ENCODE assay signal across 26 cellular contexts in the genomic region with DNA sequence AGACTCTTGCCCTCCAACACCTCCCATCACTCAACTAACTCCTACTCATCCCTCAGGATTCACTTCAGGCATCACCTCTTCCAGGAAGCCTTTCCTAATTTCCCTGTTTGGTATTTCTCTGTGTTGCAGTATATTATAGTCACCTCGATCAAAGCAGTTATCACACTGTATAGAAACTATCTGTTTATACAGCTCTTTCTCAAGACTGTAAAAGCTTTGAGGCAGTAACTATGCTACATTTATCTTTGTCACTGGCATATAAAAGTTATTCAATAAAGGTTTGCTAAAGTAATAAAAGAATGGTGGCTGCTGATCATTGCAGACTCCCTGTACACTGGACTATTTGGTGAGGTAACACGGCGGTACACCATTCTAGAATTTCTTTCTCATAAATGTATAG.
"Had no signal": no experiment of that assay in that cellular context is flagged by ENCODE, and none has a peak within 500 bp of the region (broad histone marks: within the 10 kb centered on the region; RNA-seq: fewer than 3 reads in every experiment).

No MANE protein-coding gene starts in this region.

- H3K4me3 ChIP-seq: stomach, suprapubic skin, testis, thoracic aorta, thyroid gland, tibial artery, tibial nerve, transverse colon, upper lobe of left lung, upper lobe of right lung, uterus, vagina had no signal

- H3K4me1 ChIP-seq: stomach, suprapubic skin, testis, thyroid gland, tibial artery, tibial nerve, transverse colon, upper lobe of left lung, upper lobe of right lung, uterus, vagina had no signal

- ATAC-seq: stimulated activated effector memory CD8-positive, alpha-beta T cell treated with anti-CD3 and anti-CD28 coated beads, Interleukin-12 subunit alpha, Interleukin-12 subunit beta, amount 100 ng/mL, for 72 hours; stimulated activated memory B cell treated with anti-CD40 and anti-IgM and Interleukin-4, amounts not matched to agents 10 μg/mL and 1 μg/mL and 100 μg/mL, for 72 hours; stimulated activated naive B cell treated with anti-CD40 and anti-IgM and Interleukin-4, amounts not matched to agents 10 μg/mL and 1 μg/mL and 100 μg/mL, for 72 hours; stimulated activated naive CD8-positive, alpha-beta T cell treated with anti-CD3 and anti-CD28 coated beads, Interleukin-15, amount 100 ng/mL, for 72 hours; stimulated activated naive CD8-positive, alpha-beta T cell treated with anti-CD3 and anti-CD28 coated beads, Interleukin-15, Interleukin-2, amounts not matched to agents 100 U/mL and 50 U/mL, for 24 hours; upper lobe of right lung had no signal

- H3K36me3 ChIP-seq: stomach, suprapubic skin, thoracic aorta, thyroid gland, tibial artery, tibial nerve, transverse colon, upper lobe of left lung, upper lobe of right lung, uterus, vagina had no signal

- DNase-seq: stimulated activated CD4-positive, alpha-beta T cell treated with anti-CD3 and anti-CD28 coated beads, Interleukin-2, amount 100 ng/mL, for 48 hours; stimulated activated CD4-positive, alpha-beta T cell treated with anti-CD3 and anti-CD28 coated beads, Interleukin-4, amount 100 ng/mL, for 1 hour; stimulated activated CD4-positive, alpha-beta T cell treated with anti-CD3 and anti-CD28 coated beads, Interleukin-4, amount 100 ng/mL, for 24 hours; stimulated activated CD4-positive, alpha-beta T cell treated with anti-CD3 and anti-CD28 coated beads, Interleukin-4, amount 100 ng/mL, for 4 hours; stimulated activated CD8-positive, alpha-beta memory T cell treated with anti-CD3 and anti-CD28 coated beads, Interleukin-4, amount 100 ng/mL, for 48 hours; stimulated activated naive B cell treated with anti-CD40 and anti-IgM and Interleukin-4, amounts not matched to agents 10 μg/mL and 1 μg/mL and 100 μg/mL, for 72 hours; stimulated activated naive CD4-positive, alpha-beta T cell; stimulated activated naive CD4-positive, alpha-beta T cell treated with Interleukin-2 at 50 U/mL for 16 hours; stimulated activated naive CD8-positive, alpha-beta T cell treated with anti-CD3 and anti-CD28 coated beads, Interleukin-15, amount 100 ng/mL, for 72 hours; stimulated activated naive CD8-positive, alpha-beta T cell treated with anti-CD3 and anti-CD28 coated beads, Interleukin-15, Interleukin-2, amounts not matched to agents 100 U/mL and 50 U/mL, for 24 hours; stomach; substantia nigra; testis; thyroid gland; tibial artery; transverse colon; trophoblast cell; upper lobe of left lung; upper lobe of right lung; uterus had no signal

- H3K9me3 ChIP-seq: stomach, suprapubic skin, testis, thoracic aorta, thyroid gland, tibial artery, tibial nerve, transverse colon, upper lobe of left lung, upper lobe of right lung, uterus, vagina had no signal
